ENCODE assay signal across 8 cellular contexts in the genomic region with DNA sequence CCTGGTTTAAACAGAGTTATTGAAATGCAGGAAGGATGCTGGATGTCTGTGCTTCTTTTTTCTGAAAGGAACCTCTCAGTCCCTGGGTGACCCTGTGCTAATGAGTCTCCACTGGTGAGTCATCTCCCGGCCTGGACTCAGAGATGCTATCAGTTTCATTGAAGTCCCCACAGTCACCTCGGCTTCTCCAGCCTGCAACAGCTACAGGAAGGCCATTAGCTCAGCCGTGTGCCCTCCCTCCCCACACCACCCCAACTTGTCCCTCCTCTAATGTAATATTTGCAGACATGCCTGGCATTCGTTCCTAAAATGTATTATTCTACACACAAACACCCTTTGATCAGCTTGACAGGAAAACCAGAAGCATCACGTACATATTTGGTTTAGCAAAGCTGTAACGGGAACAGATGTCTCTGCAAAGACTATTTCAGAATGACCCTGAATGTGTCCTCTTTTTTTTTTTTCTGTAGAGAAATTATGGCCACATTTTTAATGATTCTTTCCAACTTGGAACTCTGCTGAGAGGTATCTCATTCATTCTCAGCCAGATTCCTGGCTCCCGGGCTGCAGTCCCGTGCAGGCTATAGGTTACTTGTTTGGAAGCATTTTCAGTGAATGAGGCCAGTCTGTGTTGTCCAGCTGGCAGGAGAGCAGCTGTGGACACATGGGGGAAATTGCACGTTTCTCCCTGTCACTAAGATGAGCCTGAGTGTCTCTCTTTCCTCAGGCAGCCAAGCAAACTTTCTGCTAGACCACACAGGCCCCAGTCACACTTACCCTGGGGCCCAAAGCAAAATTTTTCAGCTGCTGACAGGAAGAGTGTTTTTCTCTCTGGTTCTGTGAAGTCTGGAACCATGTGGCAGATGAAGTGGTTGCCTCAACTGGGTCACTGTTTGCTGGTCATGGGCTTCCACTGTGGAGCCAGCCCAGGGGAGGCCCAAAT.
A peak's percentile ranks its signal among the peaks of the same experiment; 100 is the strongest.
DNase-seq lines count a peak whose midpoint lies in the region; ATAC-seq and TF ChIP-seq lines count a peak whose summit lies in the region.

No MANE protein-coding gene starts in this region.

- no peak overlapping the region for H2AFZ ChIP-seq in fibroblast of lung (ENCODE audit: low read length)
- H2AFZ ChIP-seq in trophoblast cell (ENCODE audit: insufficient read depth, low read length, poor library complexity): no peak overlapping the region

- H3K9ac ChIP-seq in fibroblast of lung (ENCODE audit: insufficient read depth, low read length) (no peak overlapping the region), trophoblast cell (ENCODE audit: low read length) (no peak overlapping the region)

- in situ Hi-C loops in HAP-1 (cut with MboI; ENCODE audit: low sequenced_read_pairs): no loop called here

- peak overlapping the region; percentile 56 for H3K18ac ChIP-seq in trophoblast cell (ENCODE audit: low read length)

- no peaks in the 10 kb centered on the region for H3K36me3 ChIP-seq in fibroblast of lung (ENCODE audit: control insufficient read depth, insufficient read depth, low read length)
- no peaks in the 10 kb centered on the region for H3K36me3 ChIP-seq in trophoblast cell (ENCODE audit: control insufficient read depth in 1 of 2, insufficient read depth in 2 of 2, low read length in 2 of 2)
- H3K36me3 ChIP-seq in HAP-1 (replicated peaks): no peaks in the 10 kb centered on the region

- peaks cover 14% of the 10 kb centered on the region for H3K79me1 ChIP-seq in trophoblast cell (ENCODE audit: low read length)

- H4K8ac ChIP-seq in trophoblast cell (ENCODE audit: low read depth, low read length): peak overlapping the region; percentile 40

- peak overlapping the region; percentile 86 for H2BK5ac ChIP-seq in trophoblast cell (ENCODE audit: low read depth, low read length, poor library complexity)

- peak overlapping the region; percentile 22 for H3K27ac ChIP-seq in fibroblast of lung (ENCODE audit: insufficient read depth, low read length)
- peak overlapping the region; percentile 83 for H3K27ac ChIP-seq in trophoblast cell (ENCODE audit: low read depth, low read length)

- peak overlapping the region; percentile 33 for H3K4me2 ChIP-seq in fibroblast of lung (ENCODE audit: extremely low read depth, insufficient read depth, low read length)
- peak overlapping the region; percentile 8 for H3K4me2 ChIP-seq in trophoblast cell (ENCODE audit: low read length)

- H3K4me3 ChIP-seq in fibroblast of lung (replicated peaks in 1 of 4; ENCODE audit: control extremely low read depth in 1 of 4, insufficient read depth in 1 of 4, low read depth in 3 of 4, low read length in 4 of 4): no peak overlapping the region
- no peak overlapping the region for H3K4me3 ChIP-seq in trophoblast cell (ENCODE audit: low read depth, low read length)
- no peak overlapping the region for H3K4me3 ChIP-seq in HAP-1

- H3K79me2 ChIP-seq in fibroblast of lung (ENCODE audit: control insufficient read depth, insufficient read depth, low read length) (no peaks in the 10 kb centered on the region), trophoblast cell (ENCODE audit: control insufficient read depth, insufficient read depth, low read length, poor library complexity) (peaks cover 2% of the 10 kb centered on the region)

- no CpG with 5 or more reads among the region's 9 CpGs for WGBS in trophoblast cell (ENCODE audit: extremely low coverage, insufficient coverage, insufficient read length)

- H4K91ac ChIP-seq in trophoblast cell (ENCODE audit: low read depth, low read length): peak overlapping the region; percentile 76

- DNase-seq in ELR (ENCODE audit: low read depth): peak; percentile 88
- DNase-seq in SKM-1 treated with dmso at 0.1 percent for 144 hours (lab: John Stamatoyannopoulos, UW; ENCODE audit: unreplicated experiment): peak; percentile 40
- DNase-seq in fibroblast of lung (ENCODE audit: low read depth in 2 of 2): peak; percentile 82 to 84
- DNase-seq in trophoblast cell: peak; percentile 73 to 74
- no peak for DNase-seq in NCI-H69 (lab: John Stamatoyannopoulos, UW)
- DNase-seq in HAP-1 (ENCODE audit: low spot score in 2 of 2): no peak

- no peak for TF ChIP-seq CTCF in fibroblast of lung (conservative IDR thresholded peaks at IDR 0.05 in 1 of 2, IDR thresholded peaks at IDR 0.05 in 1 of 2; ENCODE audit: low read depth in 1 of 2, low read length in 2 of 2)

- H2AK5ac ChIP-seq in trophoblast cell (ENCODE audit: low read length): peak overlapping the region; percentile 67

- peak overlapping the region; percentile 61 for H2BK12ac ChIP-seq in trophoblast cell (ENCODE audit: low read length)

- ATAC-seq in GM21360 (IDR thresholded peaks at IDR 0.05; ENCODE audit: unreplicated experiment) (peak; percentile 72), HG03469 (IDR thresholded peaks at IDR 0.05; ENCODE audit: unreplicated experiment) (peak; percentile 62)

- peak overlapping the region; percentile 88 for H2BK120ac ChIP-seq in trophoblast cell (ENCODE audit: insufficient read depth, low read length, poor library complexity)

- H4K12ac ChIP-seq in trophoblast cell (ENCODE audit: low read depth, low read length): no peak overlapping the region

- H3K4me1 ChIP-seq in fibroblast of lung (ENCODE audit: control insufficient read depth, extremely low read depth, insufficient read depth, low read length) (peaks cover 13% of the 10 kb centered on the region), trophoblast cell (ENCODE audit: control insufficient read depth in 1 of 2, insufficient read depth in 2 of 2, low read length in 2 of 2) (peaks cover 17 to 20% of the 10 kb centered on the region in 2 experiments), HAP-1 (no peaks in the 10 kb centered on the region)

- H3K27me3 ChIP-seq in fibroblast of lung (ENCODE audit: control insufficient read depth, insufficient read depth, low read length): no peaks in the 10 kb centered on the region
- H3K27me3 ChIP-seq in trophoblast cell (ENCODE audit: insufficient read depth, low read length): no peaks in the 10 kb centered on the region
- no peaks in the 10 kb centered on the region for H3K27me3 ChIP-seq in HAP-1 (ENCODE audit: low read depth)

- no peak overlapping the region for H3K4ac ChIP-seq in trophoblast cell (ENCODE audit: low read depth, low read length)

- H3K9me3 ChIP-seq in fibroblast of lung (ENCODE audit: control insufficient read depth, insufficient read depth, low read depth, low read length) (no peaks in the 10 kb centered on the region), trophoblast cell (ENCODE audit: insufficient read depth, low read depth, low read length) (no peaks in the 10 kb centered on the region), HAP-1 (no peaks in the 10 kb centered on the region)

- peak overlapping the region; percentile 73 for H3K14ac ChIP-seq in trophoblast cell (ENCODE audit: low read length)

- no peak overlapping the region for H3K23ac ChIP-seq in trophoblast cell (ENCODE audit: low read length)

- no peaks in the 10 kb centered on the region for H4K20me1 ChIP-seq in fibroblast of lung (ENCODE audit: control insufficient read depth, extremely low read depth, insufficient read depth, low read length)

Comparison
In these comparisons a context has a peak if more than half of its experiments do, and no peak if none do; other contexts are left out.
1. DNase-seq: peak in ELR (single experiment), SKM-1 treated with dmso at 0.1 percent for 144 hours (single experiment), fibroblast of lung (2 of 2) and trophoblast cell (2 of 2); none in NCI-H69 (single experiment) and HAP-1 (0 of 2).